1 cellular context compared by ENCODE assay signal in the genomic region with DNA sequence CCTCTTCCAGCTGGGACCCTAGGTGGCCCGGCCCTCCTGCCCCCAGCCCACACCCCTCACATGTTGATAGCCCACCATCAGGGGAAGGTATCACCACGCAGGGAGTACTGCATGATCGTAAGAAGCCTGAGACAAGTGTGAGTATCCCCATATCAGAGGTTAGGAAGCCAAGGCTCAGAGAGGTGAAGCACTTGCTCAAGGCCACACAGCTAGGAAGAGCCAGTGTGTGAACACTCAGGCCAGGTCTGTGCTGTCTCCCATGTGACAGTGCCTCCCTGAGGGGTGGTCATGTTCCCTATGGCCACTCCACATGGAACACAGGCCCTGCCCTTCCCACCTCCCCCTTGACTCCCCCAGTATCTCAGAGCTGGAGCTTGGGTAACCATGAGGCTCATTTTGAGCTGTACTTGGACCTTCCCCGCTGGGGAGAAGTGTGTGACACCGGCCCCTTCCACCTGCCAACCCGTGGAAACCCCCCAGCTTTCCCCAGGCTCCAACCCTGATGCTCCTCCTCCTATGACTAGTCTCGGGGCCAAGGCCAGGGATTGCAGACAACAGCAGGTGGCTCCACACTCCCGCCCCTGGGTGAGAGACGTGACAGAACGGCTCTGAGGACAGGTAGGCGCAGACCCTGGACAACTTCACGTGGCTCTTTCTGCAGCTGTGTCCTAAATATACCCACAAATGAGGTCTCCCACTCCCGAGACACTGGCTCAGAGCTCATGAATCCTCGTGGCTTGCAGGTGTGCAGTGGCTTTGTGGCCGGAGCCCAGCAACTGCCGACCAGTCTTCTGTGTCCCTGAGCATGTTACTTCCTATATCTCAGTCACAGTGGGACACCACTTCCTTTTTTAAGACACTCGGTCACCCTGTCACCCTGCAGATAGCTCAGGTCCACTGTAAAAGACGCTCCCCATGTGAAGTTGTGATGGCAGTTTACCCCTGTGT.
TF ChIP-seq lines count a peak whose summit lies in the region.

No MANE protein-coding gene starts in this region.

TF ChIP-seq in GM12878, 131 proteins besides CTCF, POLR2A, EP300 and RAD21 (continued from another document):
- TF ChIP-seq, protein P1, sequence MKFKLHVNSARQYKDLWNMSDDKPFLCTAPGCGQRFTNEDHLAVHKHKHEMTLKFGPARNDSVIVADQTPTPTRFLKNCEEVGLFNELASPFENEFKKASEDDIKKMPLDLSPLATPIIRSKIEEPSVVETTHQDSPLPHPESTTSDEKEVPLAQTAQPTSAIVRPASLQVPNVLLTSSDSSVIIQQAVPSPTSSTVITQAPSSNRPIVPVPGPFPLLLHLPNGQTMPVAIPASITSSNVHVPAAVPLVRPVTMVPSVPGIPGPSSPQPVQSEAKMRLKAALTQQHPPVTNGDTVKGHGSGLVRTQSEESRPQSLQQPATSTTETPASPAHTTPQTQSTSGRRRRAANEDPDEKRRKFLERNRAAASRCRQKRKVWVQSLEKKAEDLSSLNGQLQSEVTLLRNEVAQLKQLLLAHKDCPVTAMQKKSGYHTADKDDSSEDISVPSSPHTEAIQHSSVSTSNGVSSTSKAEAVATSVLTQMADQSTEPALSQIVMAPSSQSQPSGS (IDR thresholded peaks at IDR 0.05; ENCODE audit: low read length): no peak
- TF ChIP-seq HDGF (IDR thresholded peaks at IDR 0.05) (no peak; the same call in 1 of the 2 replicates), RUNX3 (IDR thresholded peaks at IDR 0.05; ENCODE audit: low read length) (peak; percentile 91), TCF7 (IDR thresholded peaks at IDR 0.05; ENCODE audit: borderline replicate concordance) (no peak), FOS (IDR thresholded peaks at IDR 0.05; ENCODE audit: borderline replicate concordance, extremely low read depth, insufficient read length) (no peak), SP1 (IDR thresholded peaks at IDR 0.05; ENCODE audit: low read depth, low read length) (no peak), SMAD1 (IDR thresholded peaks at IDR 0.05; ENCODE audit: low read depth, partially characterized antibody) (no peak), NR2F1 (conservative IDR thresholded peaks at IDR 0.05) (peak; percentile 79), CBFB (IDR thresholded peaks at IDR 0.05; ENCODE audit: low read depth) (peak; percentile 51; the same call in 1 of the 2 replicates), RBBP5 (conservative IDR thresholded peaks at IDR 0.05) (no peak), ZNF592 (IDR thresholded peaks at IDR 0.05) (no peak), MYB (IDR thresholded peaks at IDR 0.05; ENCODE audit: borderline replicate concordance, low read depth, low read length) (peak; percentile 91), SMC3 (IDR thresholded peaks at IDR 0.05; ENCODE audit: borderline replicate concordance, low read length) (peak; percentile 86), ZNF622 (IDR thresholded peaks at IDR 0.05) (no peak), HDAC6 (IDR thresholded peaks at IDR 0.05; ENCODE audit: unreplicated experiment) (no peak), MEF2B (IDR thresholded peaks at IDR 0.05; ENCODE audit: partially characterized antibody, poor library complexity, severe bottlenecking) (peak; percentile 91)
- TF ChIP-seq, protein P2, sequence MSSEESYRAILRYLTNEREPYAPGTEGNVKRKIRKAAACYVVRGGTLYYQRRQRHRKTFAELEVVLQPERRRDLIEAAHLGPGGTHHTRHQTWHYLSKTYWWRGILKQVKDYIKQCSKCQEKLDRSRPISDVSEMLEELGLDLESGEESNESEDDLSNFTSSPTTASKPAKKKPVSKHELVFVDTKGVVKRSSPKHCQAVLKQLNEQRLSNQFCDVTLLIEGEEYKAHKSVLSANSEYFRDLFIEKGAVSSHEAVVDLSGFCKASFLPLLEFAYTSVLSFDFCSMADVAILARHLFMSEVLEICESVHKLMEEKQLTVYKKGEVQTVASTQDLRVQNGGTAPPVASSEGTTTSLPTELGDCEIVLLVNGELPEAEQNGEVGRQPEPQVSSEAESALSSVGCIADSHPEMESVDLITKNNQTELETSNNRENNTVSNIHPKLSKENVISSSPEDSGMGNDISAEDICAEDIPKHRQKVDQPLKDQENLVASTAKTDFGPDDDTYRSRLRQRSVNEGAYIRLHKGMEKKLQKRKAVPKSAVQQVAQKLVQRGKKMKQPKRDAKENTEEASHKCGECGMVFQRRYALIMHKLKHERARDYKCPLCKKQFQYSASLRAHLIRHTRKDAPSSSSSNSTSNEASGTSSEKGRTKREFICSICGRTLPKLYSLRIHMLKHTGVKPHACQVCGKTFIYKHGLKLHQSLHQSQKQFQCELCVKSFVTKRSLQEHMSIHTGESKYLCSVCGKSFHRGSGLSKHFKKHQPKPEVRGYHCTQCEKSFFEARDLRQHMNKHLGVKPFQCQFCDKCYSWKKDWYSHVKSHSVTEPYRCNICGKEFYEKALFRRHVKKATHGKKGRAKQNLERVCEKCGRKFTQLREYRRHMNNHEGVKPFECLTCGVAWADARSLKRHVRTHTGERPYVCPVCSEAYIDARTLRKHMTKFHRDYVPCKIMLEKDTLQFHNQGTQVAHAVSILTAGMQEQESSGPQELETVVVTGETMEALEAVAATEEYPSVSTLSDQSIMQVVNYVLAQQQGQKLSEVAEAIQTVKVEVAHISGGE (CRISPR knock-in tag; IDR thresholded peaks at IDR 0.05): no peak
- TF ChIP-seq, protein P3, sequence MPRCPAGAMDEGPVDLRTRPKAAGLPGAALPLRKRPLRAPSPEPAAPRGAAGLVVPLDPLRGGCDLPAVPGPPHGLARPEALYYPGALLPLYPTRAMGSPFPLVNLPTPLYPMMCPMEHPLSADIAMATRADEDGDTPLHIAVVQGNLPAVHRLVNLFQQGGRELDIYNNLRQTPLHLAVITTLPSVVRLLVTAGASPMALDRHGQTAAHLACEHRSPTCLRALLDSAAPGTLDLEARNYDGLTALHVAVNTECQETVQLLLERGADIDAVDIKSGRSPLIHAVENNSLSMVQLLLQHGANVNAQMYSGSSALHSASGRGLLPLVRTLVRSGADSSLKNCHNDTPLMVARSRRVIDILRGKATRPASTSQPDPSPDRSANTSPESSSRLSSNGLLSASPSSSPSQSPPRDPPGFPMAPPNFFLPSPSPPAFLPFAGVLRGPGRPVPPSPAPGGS (IDR thresholded peaks at IDR 0.05; ENCODE audit: borderline replicate concordance, insufficient read depth, low read depth, low read length, poor library complexity, severe bottlenecking): peak; percentile 50
TF ChIP-seq in GM12878: peak in this region for 61.
